ENCODE assay signal across 12 cellular contexts in the genomic region with DNA sequence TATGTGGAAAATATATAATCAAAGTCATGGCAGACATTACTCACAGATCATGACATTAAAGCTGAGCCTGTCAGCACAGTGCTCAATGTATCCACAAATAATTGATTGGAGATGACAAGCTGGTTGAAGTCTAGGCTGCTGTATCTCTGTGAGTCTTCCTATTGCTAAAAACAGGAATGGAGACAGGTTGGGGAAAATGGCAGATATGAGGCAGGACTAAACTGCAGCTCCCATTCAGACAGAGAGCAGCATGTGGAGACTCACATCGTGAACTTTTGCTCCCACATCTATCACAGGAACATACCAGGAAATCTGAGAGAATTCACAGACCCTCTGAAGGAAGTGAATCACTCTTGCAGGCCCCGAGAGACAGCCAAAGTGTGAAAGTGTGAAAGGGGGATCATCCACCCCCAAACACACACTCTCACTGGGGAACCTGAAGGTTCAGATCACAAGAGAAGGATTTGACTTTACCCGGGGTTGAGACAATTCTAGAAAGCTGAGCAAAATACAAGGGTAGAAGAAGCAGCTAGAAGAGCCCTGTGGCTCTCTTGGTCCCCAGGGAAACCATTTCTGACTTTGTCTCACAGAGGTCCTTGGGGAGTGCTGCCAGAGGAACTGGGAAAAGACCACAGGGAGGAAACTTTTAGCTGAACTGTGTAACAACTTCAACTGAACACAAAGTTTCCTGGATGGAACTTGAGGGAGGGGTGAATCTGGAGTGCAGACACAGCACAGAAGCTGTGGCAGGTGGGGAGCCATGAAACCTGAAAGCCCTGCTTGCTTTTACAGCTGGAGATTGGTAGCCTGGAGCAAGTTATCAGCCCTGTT.
DNase-seq lines count a peak whose midpoint lies in the region; ATAC-seq, FAIRE-seq and TF ChIP-seq lines count a peak whose summit lies in the region.
"Had no signal": no experiment of that assay in that cellular context is flagged by ENCODE, and none has a peak within 500 bp of the region (broad histone marks: within the 10 kb centered on the region; RNA-seq: fewer than 3 reads in every experiment).

No MANE protein-coding gene starts in this region.

- H3K27me3 ChIP-seq in H1 (replicated peaks in 1 of 4; ENCODE audit: control insufficient read depth in 3 of 4, extremely low read depth in 1 of 4, insufficient read depth in 3 of 4, low read length in 3 of 4) (no peaks in the 10 kb centered on the region), hepatocyte (no peaks in the 10 kb centered on the region)

- TF ChIP-seq CTCF in H1 (IDR thresholded peaks at IDR 0.05; ENCODE audit: control extremely low read depth in 1 of 3, insufficient read depth in 1 of 3, low read depth in 1 of 3, low read length in 3 of 3) (no peak), hepatocyte (IDR thresholded peaks at IDR 0.05; ENCODE audit: poor library complexity) (no peak)

- H3K79me2 ChIP-seq in H1 (ENCODE audit: control insufficient read depth in 1 of 2, insufficient read depth in 2 of 2, low read length in 2 of 2) (no peaks in the 10 kb centered on the region), hepatocyte (no peaks in the 10 kb centered on the region)

- no peak overlapping the region for H3K23ac ChIP-seq in H1 (ENCODE audit: insufficient read length)

- no peak overlapping the region for H3K9ac ChIP-seq in H1 (replicated peaks in 1 of 4; ENCODE audit: extremely low read depth in 1 of 4, low read depth in 3 of 4, low read length in 3 of 4)

- H2BK5ac ChIP-seq in H1 (ENCODE audit: low read depth, low read length) = no peak overlapping the region

- no peak overlapping the region for H2BK20ac ChIP-seq in H1 (ENCODE audit: low read length)

- H3K9me3 ChIP-seq in H1 (ENCODE audit: insufficient read depth in 2 of 2, low read depth in 1 of 2, low read length in 1 of 2) = no peaks in the 10 kb centered on the region
- H3K9me3 ChIP-seq in hepatocyte (ENCODE audit: low read depth) = no peaks in the 10 kb centered on the region

- no peak overlapping the region for H3K4me2 ChIP-seq in H1 (ENCODE audit: insufficient read depth in 1 of 2, low read depth in 2 of 2, low read length in 2 of 2)
- H3K4me2 ChIP-seq in hepatocyte = no peak overlapping the region

- H3K23me2 ChIP-seq in H1 (ENCODE audit: low read depth, low read length) = no peaks in the 10 kb centered on the region

- H2BK15ac ChIP-seq in H1 (ENCODE audit: low read length) = no peak overlapping the region

- no peaks in the 10 kb centered on the region for H3K79me1 ChIP-seq in H1 (ENCODE audit: low read depth, low read length)

- H2BK120ac ChIP-seq in H1 (replicated peaks; ENCODE audit: low read depth, low read length) = no peak overlapping the region

- H4K20me1 ChIP-seq in H1 (replicated peaks in 1 of 2; ENCODE audit: control insufficient read depth in 1 of 2, insufficient read depth in 2 of 2, low read length in 2 of 2) (no peaks in the 10 kb centered on the region), hepatocyte (ENCODE audit: insufficient read depth, poor library complexity, severe bottlenecking) (no peaks in the 10 kb centered on the region)

- FAIRE-seq in H1 (lab: Jason Lieb, UNC) = no peak

- no peak overlapping the region for H2BK12ac ChIP-seq in H1 (ENCODE audit: low read depth, low read length)

- H3K14ac ChIP-seq in H1 (ENCODE audit: insufficient read length) = no peak overlapping the region

- H4K91ac ChIP-seq in H1 (replicated peaks; ENCODE audit: insufficient read length, low read length) = no peak overlapping the region

- TF ChIP-seq POLR2A in GM15510 (IDR thresholded peaks at IDR 0.05; ENCODE audit: borderline replicate concordance, extremely low read depth, insufficient read length) (peak; percentile 11), H1 (IDR thresholded peaks at IDR 0.05; ENCODE audit: control extremely low read depth in 1 of 2, low read depth in 2 of 2, low read length in 2 of 2) (no peak)

- no peak overlapping the region for H4K5ac ChIP-seq in H1 (ENCODE audit: insufficient read length, low read depth, low read length)

- ATAC-seq in GM19455 (IDR thresholded peaks at IDR 0.05; ENCODE audit: unreplicated experiment) = peak; percentile 42
- ATAC-seq in HG03066 (IDR thresholded peaks at IDR 0.05; ENCODE audit: low read depth, unreplicated experiment) = peak; percentile 39
- ATAC-seq: effector memory CD8-positive, alpha-beta T cell; PC-3 had no signal

- H3K27ac ChIP-seq in H1 (ENCODE audit: low read depth, low read length) (no peak overlapping the region), hepatocyte (no peak overlapping the region)

- no peak overlapping the region for H3K18ac ChIP-seq in H1 (ENCODE audit: extremely low read depth, low read length)

- POLR2A ChIA-PET in H1 (lab: Charles Lee; ENCODE audit: partially characterized antibody) = no interaction called here

- CTCF ChIA-PET in H1 (lab: Charles Lee; ENCODE audit: partially characterized antibody) = interaction anchor here (0.9 to 1.6 kb wide), 5 partner anchors 28 to 121 kb away, joined by 3 to 4 read pairs (median 3); no protein-coding TSS in a partner anchor

- no peak for TF ChIP-seq RAD21 in H1 (IDR thresholded peaks at IDR 0.05 in 1 of 2, conservative IDR thresholded peaks at IDR 0.05 in 1 of 2; ENCODE audit: low read depth in 2 of 2, low read length in 2 of 2)

- H3K56ac ChIP-seq in H1 (replicated peaks; ENCODE audit: insufficient read length, low read depth, low read length) = no peak overlapping the region

- H3K4me3 ChIP-seq in H1 (ENCODE audit: extremely low read depth in 1 of 4, insufficient read depth in 2 of 4, low read depth in 3 of 4, low read length in 4 of 4) (no peak overlapping the region), hepatocyte (no peak overlapping the region)

- DNase-seq in H1 (ENCODE audit: low read depth in 1 of 2, low spot score in 2 of 2) = no peak
- DNase-seq in dedifferentiated amniotic fluid mesenchymal stem cell (ENCODE audit: extremely low spot score) = no peak
- no peak for DNase-seq in NCI-H345 (lab: John Stamatoyannopoulos, UW)
- DNase-seq in hepatocyte (ENCODE audit: low spot score) = no peak
- DNase-seq in NCI-H2171 (lab: John Stamatoyannopoulos, UW) = no peak
- DNase-seq: DMS153; effector memory CD8-positive, alpha-beta T cell; PC-3; stimulated activated CD4-positive, alpha-beta T cell treated with anti-CD3 and anti-CD28 coated beads, Interleukin-2, amount 100 ng/mL, for 24 hours had no signal

- no peak for TF ChIP-seq EP300 in H1 (IDR thresholded peaks at IDR 0.05; ENCODE audit: borderline replicate concordance in 1 of 2, low read depth in 2 of 2, low read length in 2 of 2)

- no peaks in the 10 kb centered on the region for H3K9me2 ChIP-seq in hepatocyte (replicated peaks; ENCODE audit: insufficient read depth)

- no peak overlapping the region for H3K4ac ChIP-seq in H1 (replicated peaks; ENCODE audit: insufficient read length, low read depth, low read length)

- H3K4me1 ChIP-seq in H1 (replicated peaks in 1 of 4; ENCODE audit: control insufficient read depth in 3 of 4, insufficient read depth in 4 of 4, low read length in 3 of 4) = no peaks in the 10 kb centered on the region
- H3K4me1 ChIP-seq in hepatocyte (ENCODE audit: insufficient read depth) = no peaks in the 10 kb centered on the region

- no peaks in the 10 kb centered on the region; a peak in 1 of 8 replicates for H3K36me3 ChIP-seq in H1 (ENCODE audit: control insufficient read depth in 2 of 4, insufficient read depth in 4 of 4, low read length in 3 of 4)
- no peaks in the 10 kb centered on the region for H3K36me3 ChIP-seq in hepatocyte (replicated peaks; ENCODE audit: insufficient read depth, low read depth)

- WGBS in H1 (ENCODE audit: extremely low coverage in 1 of 2, insufficient coverage in 1 of 2, insufficient read length in 1 of 2, insufficient replicate concordance in 2 of 2, low coverage in 1 of 2, low lambda C conversion rate in 2 of 2, missing lambda C conversion rate in 1 of 2), 2 experiments = 94% methylated on average over 3 of the region's 3 CpGs; no CpG with 5 or more reads in 1 of the 2 experiments
- 46% methylated on average over 3 of the region's 3 CpGs for WGBS in hepatocyte (ENCODE audit: low lambda C conversion rate, missing lambda C conversion rate)

- H4K8ac ChIP-seq in H1 (ENCODE audit: extremely low read depth, insufficient read depth, low read length) = no peak overlapping the region

- H2AFZ ChIP-seq in H1 (ENCODE audit: low read length) (0 out of 2 replicates have a peak overlapping the region, but pooled peaks have one; percentile 44), hepatocyte (no peak overlapping the region)

- no peak overlapping the region for H2AK5ac ChIP-seq in H1 (ENCODE audit: low read depth, low read length)

TF ChIP-seq in H1, 55 proteins besides CTCF, POLR2A, EP300 and RAD21 (continues in another document):
- TF ChIP-seq CHD2 (IDR thresholded peaks at IDR 0.05; ENCODE audit: low read length) = no peak
- no peak for TF ChIP-seq CHD1 (IDR thresholded peaks at IDR 0.05; ENCODE audit: low read depth, low read length)
- no peak for TF ChIP-seq GABPA (IDR thresholded peaks at IDR 0.05; ENCODE audit: borderline replicate concordance, insufficient read depth, low read length)
- TF ChIP-seq CTBP2 (IDR thresholded peaks at IDR 0.05; ENCODE audit: borderline replicate concordance, insufficient read depth, insufficient read length, low read length) = no peak
